8 cellular contexts compared by ENCODE assay signal in genomic region chr11:61532136-61533038, GRCh38. TPM values are rescaled to one million over a fixed set of nuclear protein-coding genes. Genes with fewer than 3 reads are reported as not detected.
DNase-seq lines count a peak whose midpoint lies in the region; ATAC-seq and TF ChIP-seq lines count a peak whose summit lies in the region.

No MANE protein-coding gene starts in this region.

- no peak overlapping the region for H3K4me2 ChIP-seq in smooth muscle cell

- ATAC-seq in GM19351 (IDR thresholded peaks at IDR 0.05; ENCODE audit: unreplicated experiment) (peak; percentile 48), HG02642 (IDR thresholded peaks at IDR 0.05; ENCODE audit: poor library complexity, unreplicated experiment) (no peak)
- ATAC-seq in activated CD8-positive, alpha-beta memory T cell treated with anti-CD3 and anti-CD28 coated beads, Interleukin-2, amount 10 ng/mL, durations not matched to agents 7 days and 5 days, result peak; percentile 73

- H4K20me1 ChIP-seq in smooth muscle cell (ENCODE audit: low read depth), result no peaks in the 10 kb centered on the region

- H3K27ac ChIP-seq in smooth muscle cell (ENCODE audit: low read depth), result no peak overlapping the region

- H3K4me3 ChIP-seq in AG10803 (ENCODE audit: low read length) (no peak overlapping the region), fibroblast of pulmonary artery (replicated peaks; ENCODE audit: low read depth, low read length) (no peak overlapping the region), smooth muscle cell (no peak overlapping the region)

- DNase-seq in AG10803 (ENCODE audit: low read depth), result no peak
- peak; percentile 27 for DNase-seq in NCI-H526 treated with DMSO at 0.1 percent for 48 hours (lab: John Stamatoyannopoulos, UW)
- DNase-seq in activated CD8-positive, alpha-beta memory T cell treated with anti-CD3 and anti-CD28 coated beads, Interleukin-2, amount 10 ng/mL, durations not matched to agents 7 days and 5 days, result peak; percentile 49
- DNase-seq in fibroblast of pulmonary artery (ENCODE audit: low read depth), result peak; percentile 29
- no peak for DNase-seq in smooth muscle cell (lab: John Stamatoyannopoulos, UW; ENCODE audit: unreplicated experiment)
- no peak for DNase-seq in Ammon's horn (ENCODE audit: low spot score)

- H3K9me3 ChIP-seq in smooth muscle cell (replicated peaks; ENCODE audit: low read depth), result no peaks in the 10 kb centered on the region

- H3K4me1 Mint-ChIP-seq in activated CD8-positive, alpha-beta memory T cell treated with anti-CD3 and anti-CD28 coated beads, Interleukin-2, amount 10 ng/mL, durations not matched to agents 7 days and 5 days, result no peaks in the 10 kb centered on the region

- no peak overlapping the region for H3K4me3 Mint-ChIP-seq in activated CD8-positive, alpha-beta memory T cell treated with anti-CD3 and anti-CD28 coated beads, Interleukin-2, amount 10 ng/mL, durations not matched to agents 7 days and 5 days

- no peaks in the 10 kb centered on the region for H3K36me3 ChIP-seq in smooth muscle cell (ENCODE audit: low read depth)

- H3K36me3 Mint-ChIP-seq in activated CD8-positive, alpha-beta memory T cell treated with anti-CD3 and anti-CD28 coated beads, Interleukin-2, amount 10 ng/mL, durations not matched to agents 7 days and 5 days, result no peaks in the 10 kb centered on the region

- H3K27me3 ChIP-seq in smooth muscle cell (ENCODE audit: low read depth), result no peaks in the 10 kb centered on the region

- H3K9me3 Mint-ChIP-seq in activated CD8-positive, alpha-beta memory T cell treated with anti-CD3 and anti-CD28 coated beads, Interleukin-2, amount 10 ng/mL, durations not matched to agents 7 days and 5 days (ENCODE audit: low read depth), result no peaks in the 10 kb centered on the region

- H3K79me2 ChIP-seq in smooth muscle cell (ENCODE audit: low read depth), result no peaks in the 10 kb centered on the region

- H3K27me3 Mint-ChIP-seq in activated CD8-positive, alpha-beta memory T cell treated with anti-CD3 and anti-CD28 coated beads, Interleukin-2, amount 10 ng/mL, durations not matched to agents 7 days and 5 days, result peaks cover 4% of the 10 kb centered on the region

- no peak overlapping the region for H3K9ac ChIP-seq in smooth muscle cell (ENCODE audit: low read depth)

- 78% methylated on average over 10 of the region's 10 CpGs for WGBS in smooth muscle cell (ENCODE audit: low lambda C conversion rate)

- H3K27ac Mint-ChIP-seq in activated CD8-positive, alpha-beta memory T cell treated with anti-CD3 and anti-CD28 coated beads, Interleukin-2, amount 10 ng/mL, durations not matched to agents 7 days and 5 days, result no peak overlapping the region

- no peaks in the 10 kb centered on the region for H3F3A ChIP-seq in smooth muscle cell (ENCODE audit: low read depth)

- no peak overlapping the region for H2AFZ ChIP-seq in smooth muscle cell (ENCODE audit: low read depth)

- CTCF ChIA-PET in activated CD8-positive, alpha-beta memory T cell treated with anti-CD3 and anti-CD28 coated beads, Interleukin-2, amount 10 ng/mL, durations not matched to agents 7 days and 5 days (lab: Charles Lee), result interaction anchor here (0.7 to 3.5 kb wide), 15 partner anchors 9 to 252 kb away, joined by 3 to 20 read pairs (median 5); no protein-coding TSS in a partner anchor

- no peaks in the 10 kb centered on the region for H3K4me1 ChIP-seq in smooth muscle cell (ENCODE audit: low read depth)

- TF ChIP-seq CTCF in AG10803 (conservative IDR thresholded peaks at IDR 0.05; ENCODE audit: low read length) (peak; percentile 84), fibroblast of pulmonary artery (IDR thresholded peaks at IDR 0.05; ENCODE audit: low read length, missing control alignments) (peak; percentile 94), smooth muscle cell (IDR thresholded peaks at IDR 0.05; ENCODE audit: borderline replicate concordance, insufficient read depth, poor library complexity, severe bottlenecking) (peak; percentile 77)

RNA-seq across cellular contexts. Expression of gene LRRC10B, which starts 23.8 kb away (rescaled TPM):
- total RNA-seq in activated CD8-positive, alpha-beta memory T cell treated with anti-CD3 and anti-CD28 coated beads, Interleukin-2, amount 10 ng/mL, durations not matched to agents 7 days and 5 days, result under 1 TPM in 1 of 2 experiments, not detected in 1; 0.09 TPM
- 0.99 and 2.2 TPM in 2 replicates for total RNA-seq in smooth muscle cell
- 0.11 and 1.9 TPM in 2 replicates for polyA plus RNA-seq in smooth muscle cell

RNA-seq across cellular contexts. Expression of gene SYT7, which starts 48.5 kb away (rescaled TPM):
- total RNA-seq in activated CD8-positive, alpha-beta memory T cell treated with anti-CD3 and anti-CD28 coated beads, Interleukin-2, amount 10 ng/mL, durations not matched to agents 7 days and 5 days, result not detected
- 3.7 and 4.0 TPM in 2 replicates for total RNA-seq in smooth muscle cell
- 0.79 and 4.8 TPM in 2 replicates for polyA plus RNA-seq in smooth muscle cell

Comparison
In these comparisons a context has a peak if more than half of its experiments do, and no peak if none do; other contexts are left out.
1. DNase-seq: peak in NCI-H526 treated with DMSO at 0.1 percent for 48 hours (single experiment), activated CD8-positive, alpha-beta memory T cell treated with anti-CD3 and anti-CD28 coated beads, Interleukin-2, amount 10 ng/mL, durations not matched to agents 7 days and 5 days (single experiment) and fibroblast of pulmonary artery (single experiment); none in AG10803 (single experiment), smooth muscle cell (single experiment) and Ammon's horn (single experiment).
2. Peak in every context shown above with its lines, with median percentiles within 50 percentile points of each other: CTCF ChIP-seq.